1 cellular context compared by ENCODE assay signal in genomic region chr1:88141499-88142074, GRCh38.
TF ChIP-seq lines count a peak whose summit lies in the region.

No MANE protein-coding gene starts in this region.

TF ChIP-seq in H1, 55 proteins besides CTCF, POLR2A, EP300 and RAD21 (continued from another document):
- TF ChIP-seq USF2 (IDR thresholded peaks at IDR 0.05; ENCODE audit: low read length): no peak
- TF ChIP-seq PHF8 (conservative IDR thresholded peaks at IDR 0.05; ENCODE audit: low read depth, low read length): no peak
- TF ChIP-seq SIRT6 (IDR thresholded peaks at IDR 0.05; ENCODE audit: low read length): no peak
- TF ChIP-seq KDM4A (IDR thresholded peaks at IDR 0.05; ENCODE audit: low read depth, low read length, severe bottlenecking): no peak
- no peak for TF ChIP-seq GABPA (IDR thresholded peaks at IDR 0.05; ENCODE audit: borderline replicate concordance, insufficient read depth, low read length)
- no peak for TF ChIP-seq CBX8 (IDR thresholded peaks at IDR 0.05; ENCODE audit: borderline replicate concordance, low read depth, low read length)
- no peak for TF ChIP-seq SRF (IDR thresholded peaks at IDR 0.05; ENCODE audit: low read depth, low read length)
